In genomic region chr4:184275766-184276165, GRCh38 we compare ENCODE assay signal across 18 cellular contexts. TPM values are rescaled to one million over a fixed set of nuclear protein-coding genes. Genes with fewer than 3 reads are reported as not detected.
"Had no signal": no experiment of that assay in that cellular context is flagged by ENCODE, and none has a peak within 500 bp of the region (broad histone marks: within the 10 kb centered on the region; RNA-seq: fewer than 3 reads in every experiment).

No MANE protein-coding gene starts in this region.

- H3K36me3 Mint-ChIP-seq: type B pancreatic cell had no signal

- H3K9me3 ChIP-seq: colonic mucosa, esophagus muscularis mucosa, prostate gland had no signal

- H3K27ac ChIP-seq: colonic mucosa, esophagus muscularis mucosa, neural progenitor cell, prostate gland, right atrium auricular region had no signal

- H3K27ac Mint-ChIP-seq: activated naive CD8-positive, alpha-beta T cell treated with anti-CD3 and anti-CD28 coated beads, Interleukin-2, amount 10 ng/mL, durations not matched to agents 7 days and 5 days; brain; stimulated activated naive CD8-positive, alpha-beta T cell treated with anti-CD3 and anti-CD28 coated beads, Interleukin-15, amount 100 ng/mL, for 72 hours; type B pancreatic cell had no signal

- H2AFZ ChIP-seq: neural progenitor cell had no signal

- ATAC-seq: left colon; naive thymus-derived CD4-positive, alpha-beta T cell; stimulated activated naive CD8-positive, alpha-beta T cell treated with anti-CD3 and anti-CD28 coated beads, Interleukin-15, amount 100 ng/mL, for 72 hours had no signal

- H3K4me1 ChIP-seq: colonic mucosa, esophagus muscularis mucosa, neural progenitor cell, prostate gland, right atrium auricular region had no signal

- DNase-seq: activated CD4-positive, alpha-beta T cell treated with anti-CD3 and anti-CD28 coated beads, Interleukin-2, amount 50 U/mL, for 4 hours; activated naive CD4-positive, alpha-beta T cell; activated naive CD8-positive, alpha-beta T cell treated with anti-CD3 and anti-CD28 coated beads, Interleukin-2, amount 10 ng/mL, durations not matched to agents 7 days and 5 days; activated T-cell treated with anti-CD3 and anti-CD28 coated beads for 4 hours; amygdala; colonic mucosa; left colon; stimulated activated CD4-positive, alpha-beta T cell treated with anti-CD3 and anti-CD28 coated beads, Interleukin-2, amount 100 ng/mL, for 24 hours; stimulated activated naive CD8-positive, alpha-beta T cell treated with anti-CD3 and anti-CD28 coated beads, Interleukin-15, amount 100 ng/mL, for 72 hours had no signal

- H3K9ac ChIP-seq: neural progenitor cell had no signal

- H3K27me3 ChIP-seq: colonic mucosa, esophagus muscularis mucosa, neural progenitor cell, right atrium auricular region had no signal

- H3K36me3 ChIP-seq: colonic mucosa, esophagus muscularis mucosa, neural progenitor cell, prostate gland, right atrium auricular region had no signal

- H3K4me2 ChIP-seq: neural progenitor cell had no signal

- H3K4me3 ChIP-seq: colonic mucosa, esophagus muscularis mucosa, lung, neural progenitor cell, prostate gland, right atrium auricular region had no signal

RNA-seq across cellular contexts. Expression of gene ENPP6, which starts 58.1 kb away (rescaled TPM):
- total RNA-seq: osteocyte, right atrium auricular region had no signal
- polyA plus RNA-seq: naive thymus-derived CD4-positive, alpha-beta T cell had no signal
